In genomic region chr1:108814343-108815125, GRCh38 we compare ENCODE assay signal across 1 cellular context.
A peak's percentile ranks its signal among the peaks of the same experiment; 100 is the strongest.
TF ChIP-seq lines count a peak whose summit lies in the region.

No MANE protein-coding gene starts in this region.

TF ChIP-seq in K562, 482 proteins besides CTCF, POLR2A, EP300 and RAD21 (continued from another document and continues in another):
- TF ChIP-seq AFF4 (CRISPR knock-in tag; IDR thresholded peaks at IDR 0.05): no peak
- peak; percentile 69 for TF ChIP-seq ZNF395 (CRISPR knock-in tag; IDR thresholded peaks at IDR 0.05)
- no peak for TF ChIP-seq SRSF1 (IDR thresholded peaks at IDR 0.05; ENCODE audit: low read depth, low read length)
- no peak for TF ChIP-seq TGIF2 (CRISPR knock-in tag; IDR thresholded peaks at IDR 0.05)
- no peak for TF ChIP-seq MBD2 (IDR thresholded peaks at IDR 0.05; ENCODE audit: borderline replicate concordance, low read depth)
- 0 out of 2 replicates have a peak, but pooled peaks have one; percentile 22 for TF ChIP-seq CXXC5 (CRISPR knock-in tag; IDR thresholded peaks at IDR 0.05)
- TF ChIP-seq ZFP30 (CRISPR knock-in tag; IDR thresholded peaks at IDR 0.05; ENCODE audit: borderline replicate concordance): no peak
- no peak for TF ChIP-seq STAT6 (CRISPR knock-in tag; IDR thresholded peaks at IDR 0.05)
- no peak for TF ChIP-seq NCOA4 (IDR thresholded peaks at IDR 0.05; ENCODE audit: partially characterized antibody)
- no peak for TF ChIP-seq RBM25 (IDR thresholded peaks at IDR 0.05; ENCODE audit: low read depth, low read length, severe bottlenecking)
- no peak for TF ChIP-seq MAFK (IDR thresholded peaks at IDR 0.05; ENCODE audit: low read length)
- no peak for TF ChIP-seq ZNF224 (CRISPR knock-in tag; IDR thresholded peaks at IDR 0.05)
- TF ChIP-seq, protein P1, sequence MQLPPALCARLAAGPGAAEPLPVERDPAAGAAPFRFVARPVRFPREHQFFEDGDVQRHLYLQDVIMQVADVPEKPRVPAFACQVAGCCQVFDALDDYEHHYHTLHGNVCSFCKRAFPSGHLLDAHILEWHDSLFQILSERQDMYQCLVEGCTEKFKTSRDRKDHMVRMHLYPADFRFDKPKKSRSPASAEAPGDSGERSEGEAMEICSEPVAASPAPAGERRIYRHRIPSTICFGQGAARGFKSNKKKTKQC (CRISPR knock-in tag; IDR thresholded peaks at IDR 0.05): no peak
- TF ChIP-seq ZNF407 (IDR thresholded peaks at IDR 0.05; ENCODE audit: low read depth): no peak
- TF ChIP-seq PPARD (CRISPR knock-in tag; IDR thresholded peaks at IDR 0.05): no peak
- no peak for TF ChIP-seq SNIP1 (IDR thresholded peaks at IDR 0.05; ENCODE audit: low read depth)
- no peak for TF ChIP-seq ARID2 (IDR thresholded peaks at IDR 0.05)
- no peak for TF ChIP-seq NR1H2 (CRISPR knock-in tag; IDR thresholded peaks at IDR 0.05)
- TF ChIP-seq, protein P2, sequence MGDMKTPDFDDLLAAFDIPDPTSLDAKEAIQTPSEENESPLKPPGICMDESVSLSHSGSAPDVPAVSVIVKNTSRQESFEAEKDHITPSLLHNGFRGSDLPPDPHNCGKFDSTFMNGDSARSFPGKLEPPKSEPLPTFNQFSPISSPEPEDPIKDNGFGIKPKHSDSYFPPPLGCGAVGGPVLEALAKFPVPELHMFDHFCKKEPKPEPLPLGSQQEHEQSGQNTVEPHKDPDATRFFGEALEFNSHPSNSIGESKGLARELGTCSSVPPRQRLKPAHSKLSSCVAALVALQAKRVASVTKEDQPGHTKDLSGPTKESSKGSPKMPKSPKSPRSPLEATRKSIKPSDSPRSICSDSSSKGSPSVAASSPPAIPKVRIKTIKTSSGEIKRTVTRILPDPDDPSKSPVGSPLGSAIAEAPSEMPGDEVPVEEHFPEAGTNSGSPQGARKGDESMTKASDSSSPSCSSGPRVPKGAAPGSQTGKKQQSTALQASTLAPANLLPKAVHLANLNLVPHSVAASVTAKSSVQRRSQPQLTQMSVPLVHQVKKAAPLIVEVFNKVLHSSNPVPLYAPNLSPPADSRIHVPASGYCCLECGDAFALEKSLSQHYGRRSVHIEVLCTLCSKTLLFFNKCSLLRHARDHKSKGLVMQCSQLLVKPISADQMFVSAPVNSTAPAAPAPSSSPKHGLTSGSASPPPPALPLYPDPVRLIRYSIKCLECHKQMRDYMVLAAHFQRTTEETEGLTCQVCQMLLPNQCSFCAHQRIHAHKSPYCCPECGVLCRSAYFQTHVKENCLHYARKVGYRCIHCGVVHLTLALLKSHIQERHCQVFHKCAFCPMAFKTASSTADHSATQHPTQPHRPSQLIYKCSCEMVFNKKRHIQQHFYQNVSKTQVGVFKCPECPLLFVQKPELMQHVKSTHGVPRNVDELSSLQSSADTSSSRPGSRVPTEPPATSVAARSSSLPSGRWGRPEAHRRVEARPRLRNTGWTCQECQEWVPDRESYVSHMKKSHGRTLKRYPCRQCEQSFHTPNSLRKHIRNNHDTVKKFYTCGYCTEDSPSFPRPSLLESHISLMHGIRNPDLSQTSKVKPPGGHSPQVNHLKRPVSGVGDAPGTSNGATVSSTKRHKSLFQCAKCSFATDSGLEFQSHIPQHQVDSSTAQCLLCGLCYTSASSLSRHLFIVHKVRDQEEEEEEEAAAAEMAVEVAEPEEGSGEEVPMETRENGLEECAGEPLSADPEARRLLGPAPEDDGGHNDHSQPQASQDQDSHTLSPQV (IDR thresholded peaks at IDR 0.05): peak; percentile 63; the same call in 1 of the 2 replicates
- TF ChIP-seq ZNF24 (IDR thresholded peaks at IDR 0.05): no peak
- TF ChIP-seq FOXP4 (CRISPR knock-in tag; IDR thresholded peaks at IDR 0.05; ENCODE audit: borderline replicate concordance): no peak
- TF ChIP-seq TEAD2 (tag; IDR thresholded peaks at IDR 0.05): no peak
- no peak for TF ChIP-seq STAG1 (CRISPR knock-in tag; IDR thresholded peaks at IDR 0.05; ENCODE audit: borderline replicate concordance)
- TF ChIP-seq ZNF316 (IDR thresholded peaks at IDR 0.05): no peak
- TF ChIP-seq, protein P3, sequence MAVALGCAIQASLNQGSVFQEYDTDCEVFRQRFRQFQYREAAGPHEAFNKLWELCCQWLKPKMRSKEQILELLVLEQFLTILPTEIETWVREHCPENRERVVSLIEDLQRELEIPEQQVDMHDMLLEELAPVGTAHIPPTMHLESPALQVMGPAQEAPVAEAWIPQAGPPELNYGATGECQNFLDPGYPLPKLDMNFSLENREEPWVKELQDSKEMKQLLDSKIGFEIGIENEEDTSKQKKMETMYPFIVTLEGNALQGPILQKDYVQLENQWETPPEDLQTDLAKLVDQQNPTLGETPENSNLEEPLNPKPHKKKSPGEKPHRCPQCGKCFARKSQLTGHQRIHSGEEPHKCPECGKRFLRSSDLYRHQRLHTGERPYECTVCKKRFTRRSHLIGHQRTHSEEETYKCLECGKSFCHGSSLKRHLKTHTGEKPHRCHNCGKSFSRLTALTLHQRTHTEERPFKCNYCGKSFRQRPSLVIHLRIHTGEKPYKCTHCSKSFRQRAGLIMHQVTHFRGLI (CRISPR knock-in tag; IDR thresholded peaks at IDR 0.05): no peak
- no peak for TF ChIP-seq NR2F6 (CRISPR knock-in tag; IDR thresholded peaks at IDR 0.05)
- TF ChIP-seq IRF9 (tag; IDR thresholded peaks at IDR 0.05): no peak
- TF ChIP-seq EHMT2 (IDR thresholded peaks at IDR 0.05): no peak
- TF ChIP-seq HOXB6 (CRISPR knock-in tag; IDR thresholded peaks at IDR 0.05; ENCODE audit: borderline replicate concordance): no peak
- no peak for TF ChIP-seq ZNF217 (CRISPR knock-in tag; IDR thresholded peaks at IDR 0.05)
- TF ChIP-seq BDP1 (IDR thresholded peaks at IDR 0.05; ENCODE audit: insufficient read depth, insufficient read length): no peak
